Comparison of ENCODE assay signal across 15 cellular contexts in the genomic region with DNA sequence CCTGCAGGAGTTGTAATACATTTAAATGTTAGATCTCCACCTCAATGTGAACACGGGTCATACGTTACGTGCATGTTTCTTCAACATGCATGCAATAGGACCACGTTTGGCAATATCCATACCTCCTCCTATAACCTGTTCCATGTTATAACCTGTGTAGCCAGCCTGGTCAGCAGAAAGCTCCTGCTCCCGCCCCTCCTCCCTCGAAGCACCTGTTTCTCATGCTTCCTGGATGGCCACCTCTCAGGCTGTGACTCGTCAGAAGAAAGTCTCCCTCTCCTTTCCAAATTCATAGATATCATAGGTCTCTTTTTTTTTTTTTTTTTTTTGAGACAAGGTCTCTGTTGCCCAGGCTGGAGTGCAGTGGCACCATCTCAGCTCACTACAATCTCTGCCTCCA.
A peak's percentile ranks its signal among the peaks of the same experiment; 100 is the strongest.
DNase-seq lines count a peak whose midpoint lies in the region; ATAC-seq lines count a peak whose summit lies in the region.
"Had no signal": no experiment of that assay in that cellular context is flagged by ENCODE, and none has a peak within 500 bp of the region (broad histone marks: within the 10 kb centered on the region; RNA-seq: fewer than 3 reads in every experiment).

No MANE protein-coding gene starts in this region.

- no peaks in the 10 kb centered on the region for H3K9me3 Mint-ChIP-seq in activated CD4-positive, alpha-beta T cell treated with anti-CD3 and anti-CD28 coated beads, Interleukin-2, amount 10 ng/mL, durations not matched to agents 7 days and 5 days
- no peaks in the 10 kb centered on the region for H3K9me3 Mint-ChIP-seq in activated CD4-positive, alpha-beta T cell treated with anti-CD3 and anti-CD28 coated beads, Interleukin-2, amount 10 ng/mL, durations not matched to agents 24 days and 14 days

- no peak for DNase-seq in activated CD4-positive, alpha-beta T cell treated with anti-CD3 and anti-CD28 coated beads, Interleukin-2, amount 10 ng/mL, durations not matched to agents 7 days and 5 days
- no peak for DNase-seq in activated CD4-positive, alpha-beta T cell treated with anti-CD3 and anti-CD28 coated beads, Interleukin-2, amount 10 ng/mL, durations not matched to agents 24 days and 14 days
- DNase-seq in RPMI8226, result peak; percentile 16
- DNase-seq in mesenteric fat pad (ENCODE audit: low spot score), result peak; percentile 65
- DNase-seq in NCI-H510A (lab: John Stamatoyannopoulos, UW), result no peak
- DNase-seq in NCI-H524 (lab: John Stamatoyannopoulos, UW), result no peak
- DNase-seq: AML-193; CD4-positive, alpha-beta memory T cell; DMS153; DMS79; GDM1; GOT3; IMR-90 had no signal

- H3K4me3 Mint-ChIP-seq in activated CD4-positive, alpha-beta T cell treated with anti-CD3 and anti-CD28 coated beads, Interleukin-2, amount 10 ng/mL, durations not matched to agents 7 days and 5 days, result no peak overlapping the region
- no peak overlapping the region for H3K4me3 Mint-ChIP-seq in activated CD4-positive, alpha-beta T cell treated with anti-CD3 and anti-CD28 coated beads, Interleukin-2, amount 10 ng/mL, durations not matched to agents 24 days and 14 days
- H3K4me3 Mint-ChIP-seq: CD4-positive, alpha-beta memory T cell had no signal

- no peaks in the 10 kb centered on the region for H3K27me3 Mint-ChIP-seq in activated CD4-positive, alpha-beta T cell treated with anti-CD3 and anti-CD28 coated beads, Interleukin-2, amount 10 ng/mL, durations not matched to agents 7 days and 5 days
- no peaks in the 10 kb centered on the region for H3K27me3 Mint-ChIP-seq in activated CD4-positive, alpha-beta T cell treated with anti-CD3 and anti-CD28 coated beads, Interleukin-2, amount 10 ng/mL, durations not matched to agents 24 days and 14 days
- H3K27me3 Mint-ChIP-seq: CD4-positive, alpha-beta memory T cell had no signal

- CTCF ChIA-PET in activated CD4-positive, alpha-beta T cell treated with anti-CD3 and anti-CD28 coated beads, Interleukin-2, amount 10 ng/mL, durations not matched to agents 7 days and 5 days (lab: Charles Lee), result interaction anchor here (0.6 kb wide), 1 partner anchor 112 kb away, joined by 3 read pairs; no protein-coding TSS in a partner anchor

- intact Hi-C loops in activated CD4-positive, alpha-beta T cell treated with anti-CD3 and anti-CD28 coated beads, Interleukin-2, amount 10 ng/mL, durations not matched to agents 24 days and 14 days (cut with micrococcal nuclease), result no loop called here

- H3K27ac Mint-ChIP-seq in activated CD4-positive, alpha-beta T cell treated with anti-CD3 and anti-CD28 coated beads, Interleukin-2, amount 10 ng/mL, durations not matched to agents 7 days and 5 days, result peak overlapping the region; percentile 50
- no peak overlapping the region for H3K27ac Mint-ChIP-seq in activated CD4-positive, alpha-beta T cell treated with anti-CD3 and anti-CD28 coated beads, Interleukin-2, amount 10 ng/mL, durations not matched to agents 24 days and 14 days
- H3K27ac Mint-ChIP-seq: CD4-positive, alpha-beta memory T cell had no signal

- H3K36me3 Mint-ChIP-seq in activated CD4-positive, alpha-beta T cell treated with anti-CD3 and anti-CD28 coated beads, Interleukin-2, amount 10 ng/mL, durations not matched to agents 7 days and 5 days (ENCODE audit: low read depth), result no peaks in the 10 kb centered on the region
- no peaks in the 10 kb centered on the region for H3K36me3 Mint-ChIP-seq in activated CD4-positive, alpha-beta T cell treated with anti-CD3 and anti-CD28 coated beads, Interleukin-2, amount 10 ng/mL, durations not matched to agents 24 days and 14 days (ENCODE audit: low read depth)
- H3K36me3 Mint-ChIP-seq: CD4-positive, alpha-beta memory T cell had no signal

- no peak for ATAC-seq in HG03139 (IDR thresholded peaks at IDR 0.05; ENCODE audit: unreplicated experiment)
- ATAC-seq: A549 had no signal

- H3K4me1 Mint-ChIP-seq in activated CD4-positive, alpha-beta T cell treated with anti-CD3 and anti-CD28 coated beads, Interleukin-2, amount 10 ng/mL, durations not matched to agents 7 days and 5 days, result no peaks in the 10 kb centered on the region
- no peaks in the 10 kb centered on the region for H3K4me1 Mint-ChIP-seq in activated CD4-positive, alpha-beta T cell treated with anti-CD3 and anti-CD28 coated beads, Interleukin-2, amount 10 ng/mL, durations not matched to agents 24 days and 14 days
- H3K4me1 Mint-ChIP-seq: CD4-positive, alpha-beta memory T cell had no signal

- POLR2A ChIA-PET in activated CD4-positive, alpha-beta T cell treated with anti-CD3 and anti-CD28 coated beads, Interleukin-2, amount 10 ng/mL, durations not matched to agents 7 days and 5 days (lab: Charles Lee), result no interaction called here

Comparison
In these comparisons a context has a peak if more than half of its experiments do, and no peak if none do; other contexts are left out.
1. DNase-seq: peak in RPMI8226 (single experiment) and mesenteric fat pad (single experiment); none in activated CD4-positive, alpha-beta T cell treated with anti-CD3 and anti-CD28 coated beads, Interleukin-2, amount 10 ng/mL, durations not matched to agents 7 days and 5 days (single experiment), activated CD4-positive, alpha-beta T cell treated with anti-CD3 and anti-CD28 coated beads, Interleukin-2, amount 10 ng/mL, durations not matched to agents 24 days and 14 days (single experiment), NCI-H510A (single experiment) and NCI-H524 (0 of 2).